ENCODE assay signal across 3 cellular contexts in genomic region chr4:1496116-1496642, GRCh38.
TF ChIP-seq lines count a peak whose summit lies in the region.

No MANE protein-coding gene starts in this region.

TF ChIP-seq in SK-N-SH, 30 proteins besides CTCF, POLR2A, EP300 and RAD21:
- TF ChIP-seq IRF3 (IDR thresholded peaks at IDR 0.05; ENCODE audit: low read depth, low read length) (no peak), ELF1 (IDR thresholded peaks at IDR 0.05) (no peak), FOSL2 (IDR thresholded peaks at IDR 0.05; ENCODE audit: borderline replicate concordance, low read depth) (no peak), TCF12 (IDR thresholded peaks at IDR 0.05) (no peak), PBX3 (IDR thresholded peaks at IDR 0.05) (no peak), GABPA (IDR thresholded peaks at IDR 0.05; ENCODE audit: low read depth) (no peak), SMC3 (IDR thresholded peaks at IDR 0.05; ENCODE audit: low read depth, low read length) (no peak), JUND (IDR thresholded peaks at IDR 0.05) (no peak), MEF2A (IDR thresholded peaks at IDR 0.05; ENCODE audit: borderline replicate concordance, low read depth) (no peak), USF1 (IDR thresholded peaks at IDR 0.05; ENCODE audit: borderline replicate concordance, low read depth) (no peak), FOXM1 (IDR thresholded peaks at IDR 0.05; ENCODE audit: low read depth) (no peak), TAF1 (IDR thresholded peaks at IDR 0.05; ENCODE audit: borderline replicate concordance, low read depth, low read length) (no peak), RXRA (IDR thresholded peaks at IDR 0.05; ENCODE audit: borderline replicate concordance, low read depth) (no peak), SIN3A (IDR thresholded peaks at IDR 0.05; ENCODE audit: borderline replicate concordance, low read depth, low read length) (no peak), NRF1 (IDR thresholded peaks at IDR 0.05; ENCODE audit: low read depth, low read length) (no peak), TEAD4 (IDR thresholded peaks at IDR 0.05; ENCODE audit: borderline replicate concordance, insufficient read depth) (no peak), CHD2 (IDR thresholded peaks at IDR 0.05; ENCODE audit: low read length, partially characterized antibody) (no peak), MXI1 (IDR thresholded peaks at IDR 0.05; ENCODE audit: low read depth, low read length) (no peak)

TF ChIP-seq in SK-N-SH treated with all-trans-retinoic acid at 6 μM for 48 hours, 23 proteins besides CTCF, POLR2A, EP300 and RAD21 (continued from another document and continues in another):
- TF ChIP-seq TSHZ2 (CRISPR knock-in tag; IDR thresholded peaks at IDR 0.05) = no peak
- TF ChIP-seq ARNTL (CRISPR knock-in tag; IDR thresholded peaks at IDR 0.05; ENCODE audit: borderline replicate concordance, low read depth) = no peak
- TF ChIP-seq OSR1 (CRISPR knock-in tag; IDR thresholded peaks at IDR 0.05) = no peak
- TF ChIP-seq ZNF8 (CRISPR knock-in tag; IDR thresholded peaks at IDR 0.05) = no peak
- no peak for TF ChIP-seq ZNF70 (CRISPR knock-in tag; IDR thresholded peaks at IDR 0.05)
- TF ChIP-seq PATZ1 (CRISPR knock-in tag; IDR thresholded peaks at IDR 0.05; ENCODE audit: borderline replicate concordance) = no peak
- no peak for TF ChIP-seq BACH2 (CRISPR knock-in tag; IDR thresholded peaks at IDR 0.05; ENCODE audit: borderline replicate concordance)
- no peak for TF ChIP-seq ZFP3 (CRISPR knock-in tag; IDR thresholded peaks at IDR 0.05)
- no peak for TF ChIP-seq ZNF565 (CRISPR knock-in tag; conservative IDR thresholded peaks at IDR 0.05; ENCODE audit: low read depth)
- no peak for TF ChIP-seq ESRRG (CRISPR knock-in tag; IDR thresholded peaks at IDR 0.05)
- no peak for TF ChIP-seq POU6F1 (CRISPR knock-in tag; IDR thresholded peaks at IDR 0.05; ENCODE audit: borderline replicate concordance, low read depth)
- no peak for TF ChIP-seq CSDC2 (CRISPR knock-in tag; IDR thresholded peaks at IDR 0.05)
- TF ChIP-seq CSRNP3 (CRISPR knock-in tag; IDR thresholded peaks at IDR 0.05) = no peak
- no peak for TF ChIP-seq TOX (CRISPR knock-in tag; IDR thresholded peaks at IDR 0.05; ENCODE audit: borderline replicate concordance)
- no peak for TF ChIP-seq SNAI2 (CRISPR knock-in tag; IDR thresholded peaks at IDR 0.05)
- no peak for TF ChIP-seq ZFP30 (CRISPR knock-in tag; IDR thresholded peaks at IDR 0.05)

TF ChIP-seq in WTC11, 78 proteins besides CTCF, POLR2A, EP300 and RAD21 (continued from another document):
- no peak for TF ChIP-seq USF1 (CRISPR knock-in tag; IDR thresholded peaks at IDR 0.05)
- TF ChIP-seq NR1H2 (CRISPR knock-in tag; IDR thresholded peaks at IDR 0.05) = no peak
- no peak for TF ChIP-seq CDX4 (CRISPR knock-in tag; IDR thresholded peaks at IDR 0.05; ENCODE audit: borderline replicate concordance)
- TF ChIP-seq SMAD3 (CRISPR knock-in tag; IDR thresholded peaks at IDR 0.05; ENCODE audit: borderline replicate concordance) = no peak
- no peak for TF ChIP-seq ZBTB21 (CRISPR knock-in tag; IDR thresholded peaks at IDR 0.05; ENCODE audit: borderline replicate concordance)
- no peak for TF ChIP-seq FOXK1 (CRISPR knock-in tag; IDR thresholded peaks at IDR 0.05)
- no peak for TF ChIP-seq HMGA2 (CRISPR knock-in tag; IDR thresholded peaks at IDR 0.05)
- TF ChIP-seq PREB (CRISPR knock-in tag; IDR thresholded peaks at IDR 0.05; ENCODE audit: borderline replicate concordance) = no peak
- TF ChIP-seq SOX15 (CRISPR knock-in tag; IDR thresholded peaks at IDR 0.05) = no peak
- TF ChIP-seq MAX (CRISPR knock-in tag; IDR thresholded peaks at IDR 0.05) = no peak
- TF ChIP-seq PRDM15 (CRISPR knock-in tag; IDR thresholded peaks at IDR 0.05) = no peak
- TF ChIP-seq TEAD4 (CRISPR knock-in tag; IDR thresholded peaks at IDR 0.05) = no peak
- no peak for TF ChIP-seq ELF4 (CRISPR knock-in tag; IDR thresholded peaks at IDR 0.05; ENCODE audit: low read depth)
- no peak for TF ChIP-seq FOXP4 (CRISPR knock-in tag; IDR thresholded peaks at IDR 0.05)
- TF ChIP-seq ZMAT4 (CRISPR knock-in tag; IDR thresholded peaks at IDR 0.05) = no peak
